In the genomic region with DNA sequence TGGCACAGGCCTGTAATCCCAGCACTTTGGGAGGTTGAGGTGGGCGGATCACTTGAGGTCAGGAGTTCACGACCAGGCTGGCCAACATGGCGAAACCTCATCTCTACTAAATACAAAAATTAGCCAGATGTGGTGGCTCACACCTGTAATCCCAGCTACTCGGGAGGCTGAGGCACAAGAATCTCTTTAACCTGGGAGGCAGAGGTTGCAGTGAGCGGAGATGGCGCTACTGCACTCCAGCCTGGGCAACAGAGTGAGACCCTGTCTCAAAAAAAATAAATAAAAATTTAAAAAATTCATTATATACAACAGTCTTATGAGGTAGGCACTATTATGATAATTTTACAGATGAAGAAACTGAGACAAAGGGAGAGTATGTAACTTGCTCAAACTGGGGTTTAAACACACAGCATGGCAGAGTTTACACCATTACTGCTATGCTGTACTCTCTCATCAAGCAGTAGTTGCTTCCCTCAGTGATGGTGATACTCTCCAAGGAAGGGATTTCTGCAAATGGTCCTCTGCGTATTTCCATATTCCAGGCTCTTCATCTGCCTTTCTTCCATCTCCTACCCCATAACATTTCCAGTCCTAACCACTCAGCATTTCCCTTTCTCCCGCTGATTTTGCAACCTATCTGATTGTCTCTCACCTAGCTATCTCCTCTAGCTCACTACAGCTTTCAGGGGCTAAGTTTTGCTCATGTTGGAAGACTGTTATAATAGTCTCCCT, we compare ENCODE assay signal across 15 cellular contexts.
"Had no signal": no experiment of that assay in that cellular context is flagged by ENCODE, and none has a peak within 500 bp of the region (broad histone marks: within the 10 kb centered on the region; RNA-seq: fewer than 3 reads in every experiment).

No MANE protein-coding gene starts in this region.

- H3K27me3 ChIP-seq: colonic mucosa, esophagus squamous epithelium, hepatocyte, neutrophil, tibial artery, vagina had no signal

- H3K79me2 ChIP-seq: hepatocyte had no signal

- H2AFZ ChIP-seq: hepatocyte had no signal

- H3K9me3 ChIP-seq: colonic mucosa, esophagus squamous epithelium, neutrophil, tibial artery, vagina had no signal

- H3K27ac Mint-ChIP-seq: activated CD4-positive, alpha-beta T cell treated with anti-CD3 and anti-CD28 coated beads for 36 hours; activated naive CD4-positive, alpha-beta T cell treated with anti-CD3 and anti-CD28 coated beads, Interleukin-2, amount 10 ng/mL, durations not matched to agents 7 days and 5 days; naive B cell; T-helper 17 cell had no signal

- H3K4me3 Mint-ChIP-seq: activated CD4-positive, alpha-beta T cell treated with anti-CD3 and anti-CD28 coated beads for 36 hours; activated naive CD4-positive, alpha-beta T cell treated with anti-CD3 and anti-CD28 coated beads, Interleukin-2, amount 10 ng/mL, durations not matched to agents 7 days and 5 days; naive B cell; T-helper 17 cell had no signal

- H3K27ac ChIP-seq: colonic mucosa, esophagus squamous epithelium, hepatocyte, neutrophil, tibial artery, vagina, WERI-Rb-1 had no signal

- H3K27me3 Mint-ChIP-seq: activated CD4-positive, alpha-beta T cell treated with anti-CD3 and anti-CD28 coated beads for 36 hours; activated naive CD4-positive, alpha-beta T cell treated with anti-CD3 and anti-CD28 coated beads, Interleukin-2, amount 10 ng/mL, durations not matched to agents 7 days and 5 days; naive B cell; T-helper 17 cell had no signal

- DNase-seq: activated CD4-positive, alpha-beta T cell treated with anti-CD3 and anti-CD28 coated beads for 36 hours; activated naive CD4-positive, alpha-beta T cell treated with anti-CD3 and anti-CD28 coated beads, Interleukin-2, amount 10 ng/mL, durations not matched to agents 7 days and 5 days; activated T-cell treated with anti-CD3 and anti-CD28 coated beads for 4 hours; central memory CD4-positive, alpha-beta T cell; colonic mucosa; esophagus squamous epithelium; islet precursor cell; naive B cell; stimulated activated CD4-positive, alpha-beta T cell treated with anti-CD3 and anti-CD28 coated beads, Interleukin-2, amount 100 ng/mL, for 24 hours; T-helper 17 cell; tibial artery; WERI-Rb-1 had no signal

- H3K4me1 ChIP-seq: colonic mucosa had no signal

- H3K4me3 ChIP-seq: colonic mucosa, esophagus squamous epithelium, hepatocyte, tibial artery, vagina had no signal

- H3K4me1 Mint-ChIP-seq: T-helper 17 cell had no signal

- H3K4me2 ChIP-seq: hepatocyte had no signal

- H3K36me3 ChIP-seq: colonic mucosa, vagina had no signal
